In genomic region chr2:101826716-101827115, GRCh38 we compare ENCODE assay signal across 13 cellular contexts.
DNase-seq lines count a peak whose midpoint lies in the region; ATAC-seq, FAIRE-seq and TF ChIP-seq lines count a peak whose summit lies in the region.
"Had no signal": no experiment of that assay in that cellular context is flagged by ENCODE, and none has a peak within 500 bp of the region (broad histone marks: within the 10 kb centered on the region; RNA-seq: fewer than 3 reads in every experiment).

No MANE protein-coding gene starts in this region.

- H3K27ac Mint-ChIP-seq in naive thymus-derived CD8-positive, alpha-beta T cell, result peak overlapping the region in 6 of 10 donors; percentile 32 to 79 (median 53)
- H3K27ac Mint-ChIP-seq: stimulated activated naive CD8-positive, alpha-beta T cell treated with anti-CD3 and anti-CD28 coated beads, Interleukin-15, Interleukin-2, amounts not matched to agents 100 ng/mL and 50 ng/mL, for 24 hours had no signal

- TF ChIP-seq RAD21 in HCT116 (IDR thresholded peaks at IDR 0.05; ENCODE audit: low read depth) (no peak), K562 (CRISPR knock-in tag; conservative IDR thresholded peaks at IDR 0.05 in 1 of 2, IDR thresholded peaks at IDR 0.05 in 1 of 2) (no peak)

- H3K4me1 Mint-ChIP-seq in naive thymus-derived CD8-positive, alpha-beta T cell, result peaks cover 47 to 80% (median 78%) of the 10 kb centered on the region in 4 donors

- H3K4me3 ChIP-seq in BLaER1 treated with 17β-estradiol and CSF1 and Interleukin-3, amounts not matched to agents 10 nM and 100 nM, result no peak overlapping the region
- H3K4me3 ChIP-seq in HCT116 (replicated peaks in 1 of 2; ENCODE audit: low read depth in 1 of 2, low read length in 2 of 2) (no peak overlapping the region), K562 (no peak overlapping the region)

- DNase-seq in HCT116 (ENCODE audit: low read depth, low spot score) (no peak), K562 (ENCODE audit: extremely low read depth in 1 of 4, low spot score in 3 of 4) (no peak), DMS153 (lab: John Stamatoyannopoulos, UW) (no peak), NCI-H2171 (lab: John Stamatoyannopoulos, UW) (no peak)
- no peak for DNase-seq in naive thymus-derived CD8-positive, alpha-beta T cell
- DNase-seq: activated CD4-positive, CD25-positive, alpha-beta regulatory T cell; activated T-cell treated with anti-CD3 and anti-CD28 coated beads for 4 hours; midbrain; small intestine had no signal

- peak overlapping the region in 7 of 10 donors; percentile 30 to 73 (median 43) for H3K4me3 Mint-ChIP-seq in naive thymus-derived CD8-positive, alpha-beta T cell
- H3K4me3 Mint-ChIP-seq: stimulated activated naive CD8-positive, alpha-beta T cell treated with anti-CD3 and anti-CD28 coated beads, Interleukin-15, Interleukin-2, amounts not matched to agents 100 ng/mL and 50 ng/mL, for 24 hours had no signal

- H3K9me2 ChIP-seq in HCT116 (ENCODE audit: insufficient read depth), result no peaks in the 10 kb centered on the region

- peaks cover 64 to 99% (median 91%) of the 10 kb centered on the region in 11 experiments for H4K20me1 ChIP-seq in BLaER1 treated with 17β-estradiol and CSF1 and Interleukin-3, amounts not matched to agents 10 nM and 100 nM
- H4K20me1 ChIP-seq in HCT116 (ENCODE audit: insufficient read depth) (no peaks in the 10 kb centered on the region), K562 (replicated peaks; ENCODE audit: control insufficient read depth, insufficient read depth, low read length) (0 out of 2 replicates have a peak, but pooled peaks cover 7% of the 10 kb centered on the region)

- H3K79me2 ChIP-seq in HCT116 (ENCODE audit: insufficient read depth, low read length), result no peaks in the 10 kb centered on the region
- H3K79me2 ChIP-seq in K562 (ENCODE audit: control insufficient read depth, insufficient read depth, low read length), result peaks cover 17% of the 10 kb centered on the region; the same call in 2 of the 3 replicates

- TF ChIP-seq POLR2A in HCT116 (IDR thresholded peaks at IDR 0.05; ENCODE audit: borderline replicate concordance, extremely low read depth, insufficient read depth, insufficient read length) (no peak), K562 (conservative IDR thresholded peaks at IDR 0.05) (no peak)

- in situ Hi-C loops in K562 (cut with MboI), result loop anchor here (10.0 kb wide), 1 partner anchor 412 kb away; no protein-coding TSS in a partner anchor

- RAD21 ChIA-PET in HCT116 (lab: Charles Lee; ENCODE audit: low non-redundant PET in 1 of 2, low total read pairs in 2 of 2, uncharacterized antibody in 2 of 2, unreplicated experiment in 2 of 2), result no interaction called here

- no peaks in the 10 kb centered on the region for H3K27me3 Mint-ChIP-seq in naive thymus-derived CD8-positive, alpha-beta T cell
- H3K27me3 Mint-ChIP-seq: activated naive CD8-positive, alpha-beta T cell; stimulated activated naive CD8-positive, alpha-beta T cell treated with anti-CD3 and anti-CD28 coated beads, Interleukin-15, Interleukin-2, amounts not matched to agents 100 ng/mL and 50 ng/mL, for 24 hours had no signal

- CTCF ChIA-PET in HCT116 (lab: Charles Lee), result interaction anchor here (3.7 kb wide), 1 partner anchor 56 kb away, joined by 12 read pairs; no protein-coding TSS in a partner anchor
- CTCF ChIA-PET in K562 (lab: Yijun Ruan, JAX; ENCODE audit: low intra/inter-chr PET ratio), result no interaction called here

- FAIRE-seq in K562 (lab: Jason Lieb, UNC), result no peak
- FAIRE-seq: small intestine had no signal

- intact Hi-C loops in HCT116 (cut with micrococcal nuclease), result no loop called here
- intact Hi-C loops in K562 (cut with micrococcal nuclease), result no loop called here

- H3K27me3 ChIP-seq in BLaER1 treated with 17β-estradiol and CSF1 and Interleukin-3, amounts not matched to agents 10 nM and 100 nM, result no peaks in the 10 kb centered on the region
- H3K27me3 ChIP-seq in HCT116 (ENCODE audit: insufficient read depth, low read length) (no peaks in the 10 kb centered on the region), K562 (ENCODE audit: control insufficient read depth in 2 of 2, insufficient read depth in 2 of 2, low read length in 2 of 2) (no peaks in the 10 kb centered on the region)

- peaks cover 57 to 85% (median 74%) of the 10 kb centered on the region in 11 experiments for H3K36me3 ChIP-seq in BLaER1 treated with 17β-estradiol and CSF1 and Interleukin-3, amounts not matched to agents 10 nM and 100 nM
- H3K36me3 ChIP-seq in HCT116 (ENCODE audit: control insufficient read depth in 1 of 2, insufficient read depth in 2 of 2, low read length in 2 of 2) (0 out of 4 replicates have a peak, but pooled peaks cover 2 to 8% of the 10 kb centered on the region in 2 experiments), K562 (ENCODE audit: control insufficient read depth, insufficient read depth, low read length) (peaks cover 60% of the 10 kb centered on the region)

- TF ChIP-seq EP300 in K562 (IDR thresholded peaks at IDR 0.05; ENCODE audit: low read length), result no peak

- H3K4me1 ChIP-seq in BLaER1 treated with 17β-estradiol and CSF1 and Interleukin-3, amounts not matched to agents 10 nM and 100 nM, result peaks cover 36 to 64% (median 48%) of the 10 kb centered on the region in 10 experiments
- H3K4me1 ChIP-seq in HCT116 (ENCODE audit: control insufficient read depth in 1 of 2, insufficient read depth in 2 of 2, low read length in 2 of 2) (peaks cover 0 to 17% of the 10 kb centered on the region in 2 experiments; a peak in 1 of 4 replicates), K562 (replicated peaks in 1 of 2; ENCODE audit: control insufficient read depth in 2 of 2, insufficient read depth in 2 of 2, low read length in 2 of 2) (peaks cover 0 to 38% of the 10 kb centered on the region in 2 experiments; a peak in 3 of 5 replicates)

- POLR2A ChIA-PET in HCT116 (lab: Charles Lee), result no interaction called here
- POLR2A ChIA-PET in K562 (lab: Yijun Ruan, JAX), result no interaction called here
- POLR2A ChIA-PET in naive thymus-derived CD8-positive, alpha-beta T cell (lab: Charles Lee), result interaction anchor here (3.2 kb wide), 1 partner anchor 128 kb away, joined by 20 read pairs; the partner anchor contains the start of gene MAP4K4

- 0 out of 22 replicates have a peak overlapping the region, but pooled peaks of 1 of the 11 experiments have one; percentile 40 for H3K27ac ChIP-seq in BLaER1 treated with 17β-estradiol and CSF1 and Interleukin-3, amounts not matched to agents 10 nM and 100 nM
- H3K27ac ChIP-seq in HCT116 (ENCODE audit: low read depth, low read length) (no peak overlapping the region), K562 (ENCODE audit: extremely low read depth, low read depth, low read length) (no peak overlapping the region; the same call in 2 of the 3 replicates)

- no peaks in the 10 kb centered on the region for H3K9me3 Mint-ChIP-seq in naive thymus-derived CD8-positive, alpha-beta T cell
- H3K9me3 Mint-ChIP-seq: stimulated activated naive CD8-positive, alpha-beta T cell treated with anti-CD3 and anti-CD28 coated beads, Interleukin-15, Interleukin-2, amounts not matched to agents 100 ng/mL and 50 ng/mL, for 24 hours had no signal

- no peak overlapping the region for H2AFZ ChIP-seq in HCT116 (ENCODE audit: low read depth, low read length, poor library complexity, severe bottlenecking)
- no peak overlapping the region for H2AFZ ChIP-seq in K562 (ENCODE audit: low read depth, low read length)

- peak overlapping the region in 6 of 11 experiments; percentile 7 to 65 (median 54); a peak in 7 of 22 replicates for H3K4me2 ChIP-seq in BLaER1 treated with 17β-estradiol and CSF1 and Interleukin-3, amounts not matched to agents 10 nM and 100 nM
- H3K4me2 ChIP-seq in HCT116 (ENCODE audit: low read length) (peak overlapping the region; percentile 6; the same call in 1 of the 2 replicates), K562 (ENCODE audit: insufficient read depth, low read length) (no peak overlapping the region)

- 83% methylated on average over 2 of the region's 2 CpGs for WGBS in K562 (ENCODE audit: insufficient coverage, low coverage, missing lambda C conversion rate)

- TF ChIP-seq CTCF in HCT116 (IDR thresholded peaks at IDR 0.05 in 2 of 3, conservative IDR thresholded peaks at IDR 0.05 in 1 of 3; ENCODE audit: borderline replicate concordance in 1 of 3, insufficient read depth in 1 of 3, low read depth in 2 of 3, low read length in 2 of 3) (no peak), K562 (IDR thresholded peaks at IDR 0.05 in 2 of 3, conservative IDR thresholded peaks at IDR 0.05 in 1 of 3; ENCODE audit: insufficient read depth in 2 of 3, low read depth in 1 of 3, low read length in 3 of 3) (no peak)

- H3K9me1 ChIP-seq in K562 (ENCODE audit: control insufficient read depth, insufficient read depth, low read length), result no peaks in the 10 kb centered on the region

- no peaks in the 10 kb centered on the region for H3K9me3 ChIP-seq in BLaER1 treated with 17β-estradiol and CSF1 and Interleukin-3, amounts not matched to agents 10 nM and 100 nM (replicated peaks in 1 of 11)
- H3K9me3 ChIP-seq in HCT116 (ENCODE audit: control insufficient read depth in 1 of 2, insufficient read depth in 1 of 2, low read depth in 1 of 2, low read length in 2 of 2) (no peaks in the 10 kb centered on the region), K562 (replicated peaks; ENCODE audit: control insufficient read depth, insufficient read depth, low read depth, low read length) (no peaks in the 10 kb centered on the region; the same call in 1 of the 2 replicates)

- ATAC-seq in HCT116 (no peak), K562 (no peak), GM21825 (IDR thresholded peaks at IDR 0.05; ENCODE audit: unreplicated experiment) (no peak)
- no peak for ATAC-seq in naive thymus-derived CD8-positive, alpha-beta T cell

- BruUV-seq in HCT116 (replicated peaks; lab: Mats Ljungman, UMichigan) (no TSS peak), K562 (replicated peaks; lab: Mats Ljungman, UMichigan) (no TSS peak)

- H3K9ac ChIP-seq in BLaER1 treated with 17β-estradiol and CSF1 and Interleukin-3, amounts not matched to agents 10 nM and 100 nM, result no peak overlapping the region
- H3K9ac ChIP-seq in HCT116 (ENCODE audit: low read length), result no peak overlapping the region
- no peak overlapping the region for H3K9ac ChIP-seq in K562 (ENCODE audit: insufficient read depth in 1 of 2, low read depth in 2 of 2, low read length in 2 of 2)

- H3K36me3 Mint-ChIP-seq in naive thymus-derived CD8-positive, alpha-beta T cell, result peaks cover 0 to 45% (median 14%) of the 10 kb centered on the region in 3 donors

TF ChIP-seq in HCT116, 20 proteins besides CTCF, POLR2A, EP300 and RAD21:
- TF ChIP-seq ELF1 (IDR thresholded peaks at IDR 0.05; ENCODE audit: borderline replicate concordance, low read depth) (no peak), SIN3A (IDR thresholded peaks at IDR 0.05; ENCODE audit: low read depth) (no peak), ZFX (IDR thresholded peaks at IDR 0.05) (no peak), SP1 (IDR thresholded peaks at IDR 0.05; ENCODE audit: low read depth) (no peak), CBX3 (IDR thresholded peaks at IDR 0.05; ENCODE audit: low read depth) (no peak)

TF ChIP-seq in K562, 482 proteins besides CTCF, POLR2A, EP300 and RAD21:
- no peak for TF ChIP-seq EWSR1 (IDR thresholded peaks at IDR 0.05; ENCODE audit: borderline replicate concordance, low read depth, partially characterized antibody)
- TF ChIP-seq ZC3H8 (IDR thresholded peaks at IDR 0.05), result no peak
- TF ChIP-seq EGR1 (conservative IDR thresholded peaks at IDR 0.05), result peak; percentile 48
